Comparison of ENCODE assay signal across 12 cellular contexts in genomic region chr15:93173369-93173768, GRCh38.
DNase-seq lines count a peak whose midpoint lies in the region; ATAC-seq and TF ChIP-seq lines count a peak whose summit lies in the region.
"Had no signal": no experiment of that assay in that cellular context is flagged by ENCODE, and none has a peak within 500 bp of the region (broad histone marks: within the 10 kb centered on the region; RNA-seq: fewer than 3 reads in every experiment).

No MANE protein-coding gene starts in this region.

- ATAC-seq in GM19035 (IDR thresholded peaks at IDR 0.05; ENCODE audit: unreplicated experiment) = no peak
- no peak for ATAC-seq in GM18498 (IDR thresholded peaks at IDR 0.05; ENCODE audit: unreplicated experiment)
- no peak for ATAC-seq in HG02840 (IDR thresholded peaks at IDR 0.05; ENCODE audit: low FRiP score, unreplicated experiment)
- ATAC-seq: activated T-cell treated with anti-CD3 and anti-CD28 coated beads, Interleukin-2, amount 50 U/mL, for 72 hours had no signal

- in situ Hi-C loops in astrocyte of the cerebellum (cut with HindIII; ENCODE audit: low sequenced_read_pairs) = no loop called here

- H3K36me3 ChIP-seq in mesenchymal stem cell (ENCODE audit: control insufficient read depth in 1 of 2, insufficient read depth in 2 of 2, low read depth in 1 of 2, low read length in 2 of 2) = no peaks in the 10 kb centered on the region

- 30% methylated on average over 2 of the region's 3 CpGs for WGBS in mesenchymal stem cell

- H3K4me3 ChIP-seq in astrocyte of the cerebellum (ENCODE audit: low read depth, low read length) (no peak overlapping the region), mesenchymal stem cell (ENCODE audit: insufficient read depth in 1 of 2, low read depth in 1 of 2, low read length in 2 of 2) (no peak overlapping the region)

- no peak overlapping the region for H3K18ac ChIP-seq in mesenchymal stem cell (ENCODE audit: low read depth in 1 of 2, low read length in 2 of 2)

- no peaks in the 10 kb centered on the region for H3K79me1 ChIP-seq in mesenchymal stem cell (replicated peaks; ENCODE audit: low read length, poor library complexity, severe bottlenecking)

- no peak overlapping the region for H4K91ac ChIP-seq in mesenchymal stem cell (ENCODE audit: low read length)

- no peak for TF ChIP-seq CTCF in astrocyte of the cerebellum (IDR thresholded peaks at IDR 0.05; ENCODE audit: low read depth, low read length, missing control alignments)

- H3K4me1 ChIP-seq in mesenchymal stem cell (ENCODE audit: control insufficient read depth, insufficient read depth, low read depth, low read length) = no peaks in the 10 kb centered on the region

- no peak overlapping the region for H2AK5ac ChIP-seq in mesenchymal stem cell (ENCODE audit: low read length, severe bottlenecking)

- DNase-seq in DMS53 (lab: John Stamatoyannopoulos, UW) (peak; percentile 75), LoVo (ENCODE audit: low spot score) (peak; percentile 53), astrocyte of the cerebellum (ENCODE audit: low read depth) (peak; percentile 66), mesenchymal stem cell (no peak), HK-2 (ENCODE audit: unreplicated experiment) (no peak)
- DNase-seq: activated CD4-positive, alpha-beta T cell treated with anti-CD3 and anti-CD28 coated beads, Interleukin-2, amount 10 ng/mL, durations not matched to agents 24 days and 14 days; activated T-cell treated with anti-CD3 and anti-CD28 coated beads, Interleukin-2, amount 50 U/mL, for 72 hours; anterior cingulate cortex; stimulated activated CD4-positive, alpha-beta T cell treated with anti-CD3 and anti-CD28 coated beads, Interleukin-1b, Interleukin-23, amount 100 ng/mL, for 48 hours had no signal

- H2BK5ac ChIP-seq in mesenchymal stem cell (ENCODE audit: low read depth, low read length, poor library complexity, severe bottlenecking) = no peak overlapping the region

- no peak overlapping the region for H3K9ac ChIP-seq in mesenchymal stem cell (ENCODE audit: low read length)

- no peak overlapping the region for H2AFZ ChIP-seq in mesenchymal stem cell (ENCODE audit: low read depth, low read length)

- no peaks in the 10 kb centered on the region for H3K27me3 ChIP-seq in mesenchymal stem cell (ENCODE audit: control insufficient read depth in 1 of 2, insufficient read depth in 1 of 2, low read length in 2 of 2)

- H3K4ac ChIP-seq in mesenchymal stem cell (ENCODE audit: low read depth in 1 of 2, low read length in 2 of 2) = no peak overlapping the region

- H3K9me3 ChIP-seq in mesenchymal stem cell (ENCODE audit: control insufficient read depth, low read length) = no peaks in the 10 kb centered on the region

- no peak overlapping the region for H4K8ac ChIP-seq in mesenchymal stem cell (ENCODE audit: low read length)

- H3K4me2 ChIP-seq in mesenchymal stem cell (ENCODE audit: low read length, poor library complexity, severe bottlenecking) = peak overlapping the region; percentile 32

- H3K23ac ChIP-seq in mesenchymal stem cell (ENCODE audit: low read length in 2 of 2) = no peak overlapping the region

- H2BK120ac ChIP-seq in mesenchymal stem cell (ENCODE audit: low read depth, low read length) = no peak overlapping the region

- H2BK15ac ChIP-seq in mesenchymal stem cell (ENCODE audit: low read depth, poor library complexity, severe bottlenecking) = no peak overlapping the region

- no peak overlapping the region for H3K14ac ChIP-seq in mesenchymal stem cell (ENCODE audit: low read length in 2 of 2)

- H3K27ac ChIP-seq in mesenchymal stem cell (ENCODE audit: low read length, poor library complexity, severe bottlenecking) = no peak overlapping the region

- H2BK12ac ChIP-seq in mesenchymal stem cell (ENCODE audit: low read length in 2 of 2) = no peak overlapping the region

Comparison
In these comparisons a context has a peak if more than half of its experiments do, and no peak if none do; other contexts are left out.
1. DNase-seq: peak in DMS53 (single experiment), LoVo (single experiment) and astrocyte of the cerebellum (single experiment); none in mesenchymal stem cell (single experiment) and HK-2 (single experiment).